In the genomic region with DNA sequence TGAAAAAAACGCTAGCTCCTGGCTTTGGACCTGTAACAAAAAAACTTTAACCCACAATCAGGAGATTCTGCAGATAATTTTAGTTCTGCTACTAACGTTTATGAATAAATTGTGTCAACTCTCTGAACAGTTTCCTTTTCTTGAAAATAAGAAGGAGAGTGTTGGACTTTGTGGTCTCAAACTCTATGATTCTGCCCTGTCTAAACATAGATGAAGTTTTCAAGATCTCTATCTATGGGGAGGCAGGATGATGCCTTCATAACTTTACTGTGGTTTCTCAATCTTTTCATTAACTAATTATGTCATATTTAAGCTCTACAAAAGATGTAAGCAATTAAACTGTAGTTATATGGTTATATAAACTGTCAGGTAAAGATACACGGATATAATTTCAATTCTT, we compare ENCODE assay signal across 22 cellular contexts.
DNase-seq lines count a peak whose midpoint lies in the region; ATAC-seq and TF ChIP-seq lines count a peak whose summit lies in the region.
"Had no signal": no experiment of that assay in that cellular context is flagged by ENCODE, and none has a peak within 500 bp of the region (broad histone marks: within the 10 kb centered on the region; RNA-seq: fewer than 3 reads in every experiment).

No MANE protein-coding gene starts in this region.

- H3K4me3 Mint-ChIP-seq in activated T-cell treated with anti-CD3 and anti-CD28 coated beads, Interleukin-2, amount 50 U/mL, for 4 hours, result no peak overlapping the region
- no peak overlapping the region for H3K4me3 Mint-ChIP-seq in GM23338
- H3K4me3 Mint-ChIP-seq in stimulated activated effector memory CD8-positive, alpha-beta T cell treated with anti-CD3 and anti-CD28 coated beads, Interleukin-12 subunit alpha, Interleukin-12 subunit beta, amount 100 ng/mL, for 72 hours, result no peak overlapping the region
- H3K4me3 Mint-ChIP-seq: CD8-positive, alpha-beta T cell had no signal

- H3K4me3 ChIP-seq in GM23338 (no peak overlapping the region), MM.1S (ENCODE audit: low read length) (no peak overlapping the region)
- H3K4me3 ChIP-seq: BLaER1 had no signal

- H3K27ac Mint-ChIP-seq in GM23338, result no peak overlapping the region
- no peak overlapping the region for H3K27ac Mint-ChIP-seq in stimulated activated effector memory CD8-positive, alpha-beta T cell treated with anti-CD3 and anti-CD28 coated beads, Interleukin-12 subunit alpha, Interleukin-12 subunit beta, amount 100 ng/mL, for 72 hours
- H3K27ac Mint-ChIP-seq: CD8-positive, alpha-beta T cell had no signal

- H3K36me3 Mint-ChIP-seq in activated T-cell treated with anti-CD3 and anti-CD28 coated beads, Interleukin-2, amount 50 U/mL, for 4 hours (ENCODE audit: insufficient read depth), result no peaks in the 10 kb centered on the region
- no peaks in the 10 kb centered on the region for H3K36me3 Mint-ChIP-seq in GM23338 (ENCODE audit: low read depth)
- H3K36me3 Mint-ChIP-seq in stimulated activated effector memory CD8-positive, alpha-beta T cell treated with anti-CD3 and anti-CD28 coated beads, Interleukin-12 subunit alpha, Interleukin-12 subunit beta, amount 100 ng/mL, for 72 hours, result no peaks in the 10 kb centered on the region
- H3K36me3 Mint-ChIP-seq: CD8-positive, alpha-beta T cell had no signal

- TF ChIP-seq CTCF in GM23338 (conservative IDR thresholded peaks at IDR 0.05; ENCODE audit: low read depth in 2 of 2) (no peak), MM.1S (IDR thresholded peaks at IDR 0.05; ENCODE audit: low read length) (no peak)

- H4K20me1 ChIP-seq in GM23338 (replicated peaks; ENCODE audit: insufficient read depth) (no peaks in the 10 kb centered on the region), MM.1S (ENCODE audit: insufficient read depth, low read length) (no peaks in the 10 kb centered on the region)
- H4K20me1 ChIP-seq: BLaER1 had no signal

- H3K9ac ChIP-seq in MM.1S (ENCODE audit: low read length), result no peak overlapping the region
- H3K9ac ChIP-seq: BLaER1 had no signal

- H3K9me2 ChIP-seq in GM23338 (ENCODE audit: insufficient read depth) (peaks cover 9% of the 10 kb centered on the region), MM.1S (replicated peaks; ENCODE audit: insufficient read depth, low read length) (no peaks in the 10 kb centered on the region)

- H3F3A ChIP-seq in GM23338 (replicated peaks; ENCODE audit: low read depth), result no peaks in the 10 kb centered on the region
- no peaks in the 10 kb centered on the region for H3F3A ChIP-seq in MM.1S (ENCODE audit: insufficient read depth, low read length)

- no peak for DNase-seq in activated T-cell treated with anti-CD3 and anti-CD28 coated beads, Interleukin-2, amount 50 U/mL, for 4 hours
- no peak for DNase-seq in activated T-cell treated with anti-CD3 and anti-CD28 coated beads for 4 hours
- no peak for DNase-seq in GM23338 (ENCODE audit: low spot score)
- peak; percentile 24 for DNase-seq in amniotic epithelial cell (ENCODE audit: low read depth)
- no peak for DNase-seq in stimulated activated effector memory CD8-positive, alpha-beta T cell treated with anti-CD3 and anti-CD28 coated beads, Interleukin-12 subunit alpha, Interleukin-12 subunit beta, amount 100 ng/mL, for 72 hours (ENCODE audit: low spot score in 2 of 2)
- no peak for DNase-seq in MM.1S
- DNase-seq in NCI-H1048 (lab: John Stamatoyannopoulos, UW), result no peak
- no peak for DNase-seq in RKO (ENCODE audit: low spot score)
- DNase-seq: CD8-positive, alpha-beta T cell; DMS153; GDM1; KBM-7; NCI-H1105 treated with DMSO at 0.1 percent for 48 hours; NCI-H1694; NCI-H2081; NCI-H2171; NCI-H345; NCI-H524; NCI-H774; NK-92 treated with Interleukin-12 subunit alpha and Interleukin-12 subunit beta, amount 100 ng/mL, for 24 hours had no signal

- H3K36me3 ChIP-seq in GM23338 (ENCODE audit: insufficient read depth) (no peaks in the 10 kb centered on the region), MM.1S (replicated peaks; ENCODE audit: insufficient read depth, low read length) (no peaks in the 10 kb centered on the region)
- H3K36me3 ChIP-seq: BLaER1 had no signal

- H3K27me3 ChIP-seq in GM23338 (ENCODE audit: insufficient read depth) (no peaks in the 10 kb centered on the region), MM.1S (replicated peaks; ENCODE audit: insufficient read depth, low read length) (no peaks in the 10 kb centered on the region)
- H3K27me3 ChIP-seq: BLaER1 had no signal

- H3K27me3 Mint-ChIP-seq in activated T-cell treated with anti-CD3 and anti-CD28 coated beads, Interleukin-2, amount 50 U/mL, for 4 hours (ENCODE audit: low read depth), result peaks cover 4% of the 10 kb centered on the region
- no peaks in the 10 kb centered on the region for H3K27me3 Mint-ChIP-seq in GM23338 (ENCODE audit: insufficient read depth, low read depth, poor library complexity)

- no peaks in the 10 kb centered on the region for H3K9me3 Mint-ChIP-seq in activated T-cell treated with anti-CD3 and anti-CD28 coated beads, Interleukin-2, amount 50 U/mL, for 4 hours
- no peaks in the 10 kb centered on the region for H3K9me3 Mint-ChIP-seq in GM23338
- no peaks in the 10 kb centered on the region for H3K9me3 Mint-ChIP-seq in stimulated activated effector memory CD8-positive, alpha-beta T cell treated with anti-CD3 and anti-CD28 coated beads, Interleukin-12 subunit alpha, Interleukin-12 subunit beta, amount 100 ng/mL, for 72 hours
- H3K9me3 Mint-ChIP-seq: CD8-positive, alpha-beta T cell had no signal

- H3K9me3 ChIP-seq in MM.1S (replicated peaks; ENCODE audit: insufficient read depth, low read length), result no peaks in the 10 kb centered on the region
- H3K9me3 ChIP-seq: BLaER1 had no signal

- H3K79me2 ChIP-seq in GM23338 (replicated peaks; ENCODE audit: insufficient read depth) (no peaks in the 10 kb centered on the region), MM.1S (ENCODE audit: low read length) (no peaks in the 10 kb centered on the region)

- no peak overlapping the region for H3K27ac ChIP-seq in GM23338 (ENCODE audit: low read depth)
- H3K27ac ChIP-seq in MM.1S (ENCODE audit: low read length), result no peak overlapping the region
- H3K27ac ChIP-seq: BLaER1 had no signal

- H3K4me1 ChIP-seq in GM23338 (ENCODE audit: insufficient read depth), result peaks cover 18% of the 10 kb centered on the region
- H3K4me1 ChIP-seq in MM.1S (ENCODE audit: low read length), result no peaks in the 10 kb centered on the region
- H3K4me1 ChIP-seq: BLaER1 had no signal

- peak overlapping the region; percentile 61; the same call in 1 of the 2 replicates for H2AFZ ChIP-seq in GM23338
- no peak overlapping the region for H2AFZ ChIP-seq in MM.1S (ENCODE audit: low read length)

- no peak overlapping the region for H3K4me2 ChIP-seq in GM23338
- H3K4me2 ChIP-seq in MM.1S (ENCODE audit: low read depth, low read length), result no peak overlapping the region
- H3K4me2 ChIP-seq: BLaER1 had no signal

- ATAC-seq in activated T-cell treated with anti-CD3 and anti-CD28 coated beads, Interleukin-2, amount 50 U/mL, for 4 hours, result peak; percentile 43 to 46
- ATAC-seq in GM23338, result no peak
- peak; percentile 62 for ATAC-seq in stimulated activated effector memory CD8-positive, alpha-beta T cell treated with anti-CD3 and anti-CD28 coated beads, Interleukin-12 subunit alpha, Interleukin-12 subunit beta, amount 100 ng/mL, for 72 hours
- ATAC-seq: CD8-positive, alpha-beta T cell; Panc1 had no signal

- peaks cover 10% of the 10 kb centered on the region for H3K4me1 Mint-ChIP-seq in activated T-cell treated with anti-CD3 and anti-CD28 coated beads, Interleukin-2, amount 50 U/mL, for 4 hours (ENCODE audit: low read depth)
- H3K4me1 Mint-ChIP-seq in GM23338, result peaks cover 32% of the 10 kb centered on the region
- peaks cover 8% of the 10 kb centered on the region for H3K4me1 Mint-ChIP-seq in stimulated activated effector memory CD8-positive, alpha-beta T cell treated with anti-CD3 and anti-CD28 coated beads, Interleukin-12 subunit alpha, Interleukin-12 subunit beta, amount 100 ng/mL, for 72 hours

TF ChIP-seq in GM23338, 12 proteins besides CTCF, POLR2A, EP300 and RAD21 (continues in another document):
- TF ChIP-seq ZNF114 (CRISPR knock-in tag; IDR thresholded peaks at IDR 0.05) (no peak), JUNB (IDR thresholded peaks at IDR 0.05; ENCODE audit: unreplicated experiment) (no peak), CREB1 (CRISPR knock-in tag; IDR thresholded peaks at IDR 0.05; ENCODE audit: low read depth) (no peak), EZH2phosphoT487 (IDR thresholded peaks at IDR 0.05; ENCODE audit: unreplicated experiment) (no peak), ZNF331 (CRISPR knock-in tag; IDR thresholded peaks at IDR 0.05; ENCODE audit: low read depth) (no peak), POLR2AphosphoS5 (IDR thresholded peaks at IDR 0.05; ENCODE audit: low read depth) (no peak)
